In the genomic region with DNA sequence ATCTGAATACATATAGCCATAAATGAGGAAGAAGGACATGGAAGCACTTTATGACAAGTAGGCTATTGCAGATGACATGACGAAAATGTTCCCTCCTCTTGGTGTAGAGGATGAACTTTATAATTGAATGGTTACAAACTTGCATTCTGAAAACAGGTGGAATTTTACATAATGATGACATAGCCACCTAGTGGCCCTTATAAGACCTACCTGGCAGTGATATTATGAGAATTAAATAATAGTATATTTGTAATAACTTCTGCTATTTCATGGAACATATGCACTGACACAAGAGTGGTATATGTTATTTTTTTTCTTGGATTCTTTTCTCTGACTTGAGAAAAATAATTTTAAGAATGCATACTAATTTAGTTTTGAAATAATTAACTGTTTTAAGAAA, we compare ENCODE assay signal across 9 cellular contexts. TPM values are rescaled to one million over a fixed set of nuclear protein-coding genes. Genes with fewer than 3 reads are reported as not detected.
A peak's percentile ranks its signal among the peaks of the same experiment; 100 is the strongest.
DNase-seq lines count a peak whose midpoint lies in the region; ATAC-seq and TF ChIP-seq lines count a peak whose summit lies in the region.
"Had no signal": no experiment of that assay in that cellular context is flagged by ENCODE, and none has a peak within 500 bp of the region (broad histone marks: within the 10 kb centered on the region; RNA-seq: fewer than 3 reads in every experiment).

No MANE protein-coding gene starts in this region.

- no peaks in the 10 kb centered on the region for H3K27me3 ChIP-seq in DOHH2 (ENCODE audit: control insufficient read depth, low read length)

- H3K4me3 ChIP-seq in DOHH2 (ENCODE audit: low read length): no peak overlapping the region
- no peak overlapping the region for H3K4me3 ChIP-seq in astrocyte of the spinal cord (ENCODE audit: low read depth, low read length)

- DNase-seq in astrocyte of the spinal cord (ENCODE audit: low read depth, low spot score): peak; percentile 22
- DNase-seq in mesothelial cell of epicardium (ENCODE audit: low spot score in 2 of 2, unreplicated experiment in 2 of 2): no peak
- no peak for DNase-seq in HuH-7.5 (ENCODE audit: low spot score)
- DNase-seq in hepatic stellate cell (ENCODE audit: low spot score): no peak
- DNase-seq in COLO668 (lab: John Stamatoyannopoulos, UW; ENCODE audit: unreplicated experiment): no peak
- DNase-seq: NCI-H187 treated with DMSO at 0.1 percent for 48 hours had no signal

- H3F3A ChIP-seq in DOHH2 (ENCODE audit: control insufficient read depth, insufficient read depth): no peaks in the 10 kb centered on the region

- H3K4me2 ChIP-seq in DOHH2 (ENCODE audit: low read length): no peak overlapping the region

- H3K9me3 Mint-ChIP-seq in mesothelial cell of epicardium: no peaks in the 10 kb centered on the region
- no peaks in the 10 kb centered on the region for H3K9me3 Mint-ChIP-seq in activated T-helper 17 cell treated with anti-CD3 and anti-CD28 coated beads, Interleukin-2, amount 50 U/mL, for 72 hours

- TF ChIP-seq CTCF in DOHH2 (IDR thresholded peaks at IDR 0.05; ENCODE audit: low read depth, low read length, poor library complexity, severe bottlenecking) (peak; percentile 46), astrocyte of the spinal cord (IDR thresholded peaks at IDR 0.05; ENCODE audit: low read depth, low read length) (peak; percentile 45), mesothelial cell of epicardium (IDR thresholded peaks at IDR 0.05; ENCODE audit: unreplicated experiment) (peak; percentile 63)

- H3K4me1 Mint-ChIP-seq in mesothelial cell of epicardium: no peaks in the 10 kb centered on the region
- H3K4me1 Mint-ChIP-seq in activated T-helper 17 cell treated with anti-CD3 and anti-CD28 coated beads, Interleukin-2, amount 50 U/mL, for 72 hours: peaks cover 5% of the 10 kb centered on the region

- H3K9me3 ChIP-seq in DOHH2 (ENCODE audit: control insufficient read depth, insufficient read depth, low read length): no peaks in the 10 kb centered on the region

- peak; percentile 66 for ATAC-seq in HG02885 (IDR thresholded peaks at IDR 0.05; ENCODE audit: poor library complexity, unreplicated experiment)
- ATAC-seq in activated T-helper 17 cell treated with anti-CD3 and anti-CD28 coated beads, Interleukin-2, amount 50 U/mL, for 72 hours (replicated peaks): no peak

- H3K36me3 ChIP-seq in DOHH2 (ENCODE audit: control insufficient read depth, low read length): peaks cover 6% of the 10 kb centered on the region; the same call in 1 of the 2 replicates

- no peak overlapping the region for H3K27ac Mint-ChIP-seq in mesothelial cell of epicardium
- no peak overlapping the region for H3K27ac Mint-ChIP-seq in activated T-helper 17 cell treated with anti-CD3 and anti-CD28 coated beads, Interleukin-2, amount 50 U/mL, for 72 hours

- no peaks in the 10 kb centered on the region for H3K9me2 ChIP-seq in DOHH2 (replicated peaks; ENCODE audit: control insufficient read depth, low read length)

- no peaks in the 10 kb centered on the region for H3K4me1 ChIP-seq in DOHH2 (ENCODE audit: control insufficient read depth, low read length)

- H3K27ac ChIP-seq in DOHH2 (ENCODE audit: low read depth, low read length): no peak overlapping the region

- no peaks in the 10 kb centered on the region for H3K79me2 ChIP-seq in DOHH2 (ENCODE audit: control insufficient read depth, low read length)

- in situ Hi-C loops in astrocyte of the spinal cord (cut with HindIII; ENCODE audit: low sequenced_read_pairs): no loop called here

- H3K4me3 Mint-ChIP-seq in mesothelial cell of epicardium: no peak overlapping the region
- no peak overlapping the region for H3K4me3 Mint-ChIP-seq in activated T-helper 17 cell treated with anti-CD3 and anti-CD28 coated beads, Interleukin-2, amount 50 U/mL, for 72 hours

- no peaks in the 10 kb centered on the region for H4K20me1 ChIP-seq in DOHH2 (ENCODE audit: control insufficient read depth, insufficient read depth, low read depth, low read length)

- H3K36me3 Mint-ChIP-seq in mesothelial cell of epicardium: peaks cover 14% of the 10 kb centered on the region
- peaks cover 48% of the 10 kb centered on the region for H3K36me3 Mint-ChIP-seq in activated T-helper 17 cell treated with anti-CD3 and anti-CD28 coated beads, Interleukin-2, amount 50 U/mL, for 72 hours (ENCODE audit: low read depth)

- no peaks in the 10 kb centered on the region for H3K27me3 Mint-ChIP-seq in mesothelial cell of epicardium (ENCODE audit: low read depth)
- no peaks in the 10 kb centered on the region for H3K27me3 Mint-ChIP-seq in activated T-helper 17 cell treated with anti-CD3 and anti-CD28 coated beads, Interleukin-2, amount 50 U/mL, for 72 hours

RNA-seq across cellular contexts. Expression of gene TRIM22, which starts 22.9 kb away (rescaled TPM):
- total RNA-seq in mesothelial cell of epicardium: 45.8 to 52.1 TPM (median 50.9 TPM) in 3 replicates
- total RNA-seq in activated T-helper 17 cell treated with anti-CD3 and anti-CD28 coated beads, Interleukin-2, amount 50 U/mL, for 72 hours: 100 to 1,000 TPM in 1 of 2 donors, 10 to 100 TPM in 1; 91.0 to 159 TPM

RNA-seq across cellular contexts. Expression of gene OR56B1, which starts 23.7 kb away (rescaled TPM):
- total RNA-seq in mesothelial cell of epicardium: 0.11 TPM in 1 of 3 replicates, not detected in the others
- total RNA-seq in activated T-helper 17 cell treated with anti-CD3 and anti-CD28 coated beads, Interleukin-2, amount 50 U/mL, for 72 hours: under 1 TPM in 1 of 2 donors, not detected in 1; 0.29 TPM

RNA-seq across cellular contexts. Expression of gene TRIM5, which starts 27.6 kb away (rescaled TPM):
- 67.0 to 74.0 TPM (median 68.5 TPM) in 3 replicates for total RNA-seq in mesothelial cell of epicardium
- total RNA-seq in activated T-helper 17 cell treated with anti-CD3 and anti-CD28 coated beads, Interleukin-2, amount 50 U/mL, for 72 hours: 10 to 100 TPM; 11.4 to 18.8 TPM

RNA-seq across cellular contexts. Expression of gene OR52N4, which starts 41.5 kb away (rescaled TPM):
- 0.18 TPM in 1 of 3 replicates, not detected in the others for total RNA-seq in mesothelial cell of epicardium
- total RNA-seq in activated T-helper 17 cell treated with anti-CD3 and anti-CD28 coated beads, Interleukin-2, amount 50 U/mL, for 72 hours: 1 to 10 TPM in 1 of 2 donors, under 1 TPM in 1; 0.26 to 1.8 TPM
